30 cellular contexts compared by ENCODE assay signal in the genomic region with DNA sequence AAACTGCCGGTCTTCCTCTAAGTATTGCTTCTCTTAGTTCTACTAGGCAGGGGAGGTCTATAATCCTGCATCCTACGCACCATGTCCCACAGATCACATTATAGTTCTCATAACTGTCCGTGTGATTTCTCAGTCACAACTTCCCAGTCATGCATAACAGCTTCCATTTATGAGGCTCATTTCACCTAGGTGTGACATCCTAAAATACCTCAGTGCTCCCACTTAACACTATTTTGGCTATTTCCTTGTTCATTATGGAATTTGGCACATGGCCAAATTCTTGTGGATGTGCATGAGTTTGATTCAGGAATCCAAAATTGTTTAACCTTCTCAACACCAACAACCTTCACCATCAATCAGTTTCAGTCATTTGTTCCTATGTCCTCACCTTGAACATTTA.
"Had no signal": no experiment of that assay in that cellular context is flagged by ENCODE, and none has a peak within 500 bp of the region (broad histone marks: within the 10 kb centered on the region; RNA-seq: fewer than 3 reads in every experiment).

No MANE protein-coding gene starts in this region.

- H3K36me3 ChIP-seq: brain microvascular endothelial cell, MG63, SJCRH30, WERI-Rb-1 had no signal

- H3K27ac ChIP-seq: brain microvascular endothelial cell, SJCRH30, SK-N-MC, WERI-Rb-1 had no signal

- DNase-seq: activated CD4-positive, alpha-beta T cell treated with anti-CD3 and anti-CD28 coated beads, Interleukin-2, amount 10 ng/mL, durations not matched to agents 24 days and 14 days; activated CD4-positive, alpha-beta T cell treated with anti-CD3 and anti-CD28 coated beads, Interleukin-2, amount 50 U/mL, for 4 hours; activated CD8-positive, alpha-beta T cell treated with anti-CD3 and anti-CD28 coated beads for 36 hours; activated effector memory CD4-positive, alpha-beta T cell treated with anti-CD3 and anti-CD28 coated beads, Interleukin-2, amount 50 U/mL, for 16 hours; activated naive CD4-positive, alpha-beta T cell; activated naive CD4-positive, alpha-beta T cell treated with anti-CD3 and anti-CD28 coated beads, Interleukin-2, amount 50 U/mL, for 16 hours; activated naive CD8-positive, alpha-beta T cell treated with anti-CD3 and anti-CD28 coated beads for 36 hours; activated T-cell treated with anti-CD3 and anti-CD28 coated beads, Interleukin-2, amount 50 U/mL, for 1 hour; activated T-cell treated with anti-CD3 and anti-CD28 coated beads, Interleukin-2, amount 50 U/mL, for 72 hours; amniotic stem cell; aorta; brain microvascular endothelial cell; central memory CD4-positive, alpha-beta T cell; Kasumi-1; MG63; NCI-H1092; NCI-H1436 treated with DMSO at 0.1 percent for 48 hours; NCI-H1694 treated with DMSO at 0.1 percent for 48 hours; NCI-H2029; NCI-H2107; NCI-H226; NCI-H446 treated with DMSO at 0.1 percent for 48 hours; NCI-H524; SHP77; SJCRH30; T1000; WERI-Rb-1 had no signal

- H3K4me1 ChIP-seq: SJCRH30 had no signal

- H3K27me3 ChIP-seq: brain microvascular endothelial cell, MG63, SJCRH30 had no signal

- H3K9me3 ChIP-seq: MG63, SJCRH30 had no signal

- H3K4me3 ChIP-seq: MG63, SJCRH30, SK-N-MC had no signal

- ATAC-seq: activated CD8-positive, alpha-beta T cell treated with anti-CD3 and anti-CD28 coated beads for 36 hours; activated T-cell treated with anti-CD3 and anti-CD28 coated beads, Interleukin-2, amount 50 U/mL, for 72 hours; activated T-helper 17 cell treated with anti-CD3 and anti-CD28 coated beads, Interleukin-2, amount 50 U/mL, for 72 hours; Panc1 had no signal
